In genomic region chr15:43815064-43815463, GRCh38 we compare ENCODE assay signal across 1 cellular context.
TF ChIP-seq lines count a peak whose summit lies in the region.

No MANE protein-coding gene starts in this region.

TF ChIP-seq in K562, 482 proteins besides CTCF, POLR2A, EP300 and RAD21:
- peak; percentile 66 for TF ChIP-seq NFIC (IDR thresholded peaks at IDR 0.05)
